ENCODE assay signal across 11 cellular contexts in genomic region chr3:134314588-134315285, GRCh38. TPM values are rescaled to one million over a fixed set of nuclear protein-coding genes. Genes with fewer than 3 reads are reported as not detected.
A peak's percentile ranks its signal among the peaks of the same experiment; 100 is the strongest.
DNase-seq lines count a peak whose midpoint lies in the region; ATAC-seq and TF ChIP-seq lines count a peak whose summit lies in the region.
"Had no signal": no experiment of that assay in that cellular context is flagged by ENCODE, and none has a peak within 500 bp of the region (broad histone marks: within the 10 kb centered on the region; RNA-seq: fewer than 3 reads in every experiment).

No MANE protein-coding gene starts in this region.

- H3K27me3 ChIP-seq in mammary epithelial cell (ENCODE audit: insufficient read depth, low read length), result no peaks in the 10 kb centered on the region
- no peaks in the 10 kb centered on the region for H3K27me3 ChIP-seq in esophagus (ENCODE audit: control insufficient read depth in 1 of 2, insufficient read depth in 2 of 2, low read length in 2 of 2)
- no peaks in the 10 kb centered on the region for H3K27me3 ChIP-seq in neuronal stem cell (ENCODE audit: control insufficient read depth in 3 of 3, insufficient read depth in 3 of 3, low read depth in 1 of 3, low read length in 3 of 3)
- H3K27me3 ChIP-seq in vagina, result no peaks in the 10 kb centered on the region

- ATAC-seq in GM18868 (IDR thresholded peaks at IDR 0.05; ENCODE audit: unreplicated experiment), result no peak
- ATAC-seq: left colon; stimulated activated naive CD8-positive, alpha-beta T cell treated with anti-CD3 and anti-CD28 coated beads, Interleukin-15, amount 100 ng/mL, for 72 hours had no signal

- dilution Hi-C loops in mammary epithelial cell (cut with HindIII; ENCODE audit: low sequenced_read_pairs), result no loop called here

- H3K4me1 ChIP-seq in mammary epithelial cell (ENCODE audit: insufficient read depth, low read length), result peaks cover 63% of the 10 kb centered on the region
- H3K4me1 ChIP-seq in esophagus (ENCODE audit: control insufficient read depth in 2 of 2, insufficient read depth in 2 of 2, low read length in 1 of 2), result peaks cover 14 to 43% of the 10 kb centered on the region in 2 donors
- H3K4me1 ChIP-seq in neuronal stem cell (ENCODE audit: control insufficient read depth in 2 of 2, insufficient read depth in 1 of 2, low read depth in 1 of 2, low read length in 2 of 2), result peaks cover 16 to 25% of the 10 kb centered on the region in 2 donors
- peaks cover 65% of the 10 kb centered on the region for H3K4me1 ChIP-seq in vagina

- no peak overlapping the region for H3K4me2 ChIP-seq in mammary epithelial cell (ENCODE audit: insufficient read depth, low read depth, low read length)
- H3K4me2 ChIP-seq in neuronal stem cell (ENCODE audit: insufficient read depth, low read length, poor library complexity, severe bottlenecking), result no peak overlapping the region

- intact Hi-C loops in MCF 10A (cut with micrococcal nuclease) (no loop called here), mammary epithelial cell (cut with micrococcal nuclease) (no loop called here), vagina (cut with DNase I) (loop anchor here (5.0 kb wide), 2 partner anchors 58 to 148 kb away; partner anchors contain the start of gene AMOTL2)

- POLR2A ChIA-PET in MCF 10A (lab: Yijun Ruan, JAX), result interaction anchor here (0.9 to 3.2 kb wide), 10 partner anchors 8 to 171 kb away, joined by 3 to 18 read pairs (median 6); partner anchors contain the start of genes AMOTL2, ANAPC13 and CEP63

- no peak overlapping the region for H3K14ac ChIP-seq in neuronal stem cell (ENCODE audit: low read length)

- CTCF ChIA-PET in MCF 10A (lab: Yijun Ruan, JAX) (interaction anchor here (0.7 to 13.0 kb wide), 8 partner anchors 15 to 164 kb away, joined by 3 to 444 read pairs (median 4); partner anchors contain the start of gene ANAPC13), mammary epithelial cell (lab: Charles Lee; ENCODE audit: low non-redundant PET) (no interaction called here)

- H2BK15ac ChIP-seq in neuronal stem cell (ENCODE audit: low read length), result peak overlapping the region; percentile 39

- H3K4ac ChIP-seq in neuronal stem cell (ENCODE audit: low read length), result no peak overlapping the region

- peaks cover 47% of the 10 kb centered on the region for H3K4me1 Mint-ChIP-seq in MCF 10A (ENCODE audit: insufficient read depth, unreplicated experiment)

- H3K9me3 ChIP-seq in mammary epithelial cell (replicated peaks; ENCODE audit: insufficient read depth, low read length) (no peaks in the 10 kb centered on the region), esophagus (ENCODE audit: control insufficient read depth in 2 of 2, insufficient read depth in 1 of 2, low read depth in 1 of 2, low read length in 1 of 2) (no peaks in the 10 kb centered on the region), neuronal stem cell (replicated peaks in 1 of 2; ENCODE audit: control insufficient read depth in 2 of 2, insufficient read depth in 1 of 2, low read depth in 1 of 2, low read length in 2 of 2) (no peaks in the 10 kb centered on the region), vagina (no peaks in the 10 kb centered on the region)

- H3K36me3 ChIP-seq in mammary epithelial cell (ENCODE audit: insufficient read depth, low read length) (no peaks in the 10 kb centered on the region), esophagus (ENCODE audit: control insufficient read depth in 2 of 2, insufficient read depth in 2 of 2, low read length in 1 of 2) (no peaks in the 10 kb centered on the region), neuronal stem cell (replicated peaks in 1 of 2; ENCODE audit: control insufficient read depth in 2 of 2, insufficient read depth in 2 of 2, low read length in 2 of 2) (no peaks in the 10 kb centered on the region), vagina (no peaks in the 10 kb centered on the region)

- H2AFZ ChIP-seq in mammary epithelial cell (ENCODE audit: low read depth, low read length), result no peak overlapping the region
- peak overlapping the region; percentile 76 for H2AFZ ChIP-seq in neuronal stem cell (ENCODE audit: low read length)

- in situ Hi-C loops in mammary epithelial cell (cut with MboI; ENCODE audit: low sequenced_read_pairs in 2 of 2), result loop anchor here in 1 of 2 donors (5.0 kb wide), 1 partner anchor 43 kb away; no protein-coding TSS in a partner anchor

- H2BK12ac ChIP-seq in neuronal stem cell (ENCODE audit: low read length), result no peak overlapping the region

- BruUV-seq in MCF 10A (replicated peaks; lab: Mats Ljungman, UMichigan), result no TSS peak
- no TSS peak for BruUV-seq in mammary epithelial cell (replicated peaks; lab: Mats Ljungman, UMichigan)

- 98% methylated on average over 6 of the region's 6 CpGs for WGBS in mammary epithelial cell (ENCODE audit: low coverage, missing lambda C conversion rate)
- WGBS in esophagus, 2 donors, result 74 to 75% methylated on average over 6 of the region's 6 CpGs
- no CpG with 5 or more reads among the region's 6 CpGs for WGBS in neuronal stem cell (ENCODE audit: extremely low coverage in 2 of 2, insufficient read length in 2 of 2, insufficient replicate concordance in 1 of 2), 2 donors

- no peaks in the 10 kb centered on the region for H4K20me1 ChIP-seq in mammary epithelial cell (ENCODE audit: insufficient read depth, low read length)

- H3K9ac ChIP-seq in mammary epithelial cell (ENCODE audit: insufficient read depth, low read length) (no peak overlapping the region), neuronal stem cell (ENCODE audit: low read depth, low read length, poor library complexity) (no peak overlapping the region)

- no peak overlapping the region for H3K23ac ChIP-seq in neuronal stem cell (ENCODE audit: low read depth, low read length, poor library complexity)

- H2BK5ac ChIP-seq in neuronal stem cell (ENCODE audit: low read length), result no peak overlapping the region

- H3K79me2 ChIP-seq in mammary epithelial cell (ENCODE audit: insufficient read depth, low read length), result no peaks in the 10 kb centered on the region

- H4K91ac ChIP-seq in neuronal stem cell (ENCODE audit: low read depth, low read length, poor library complexity), result no peak overlapping the region

- H3K4me3 Mint-ChIP-seq in MCF 10A (ENCODE audit: unreplicated experiment), result no peak overlapping the region
- H3K4me3 Mint-ChIP-seq: stimulated activated naive CD8-positive, alpha-beta T cell treated with anti-CD3 and anti-CD28 coated beads, Interleukin-15, amount 100 ng/mL, for 72 hours had no signal

- TF ChIP-seq CTCF in MCF 10A (IDR thresholded peaks at IDR 0.05; ENCODE audit: unreplicated experiment) (no peak), mammary epithelial cell (conservative IDR thresholded peaks at IDR 0.05 in 1 of 2, IDR thresholded peaks at IDR 0.05 in 1 of 2; ENCODE audit: extremely low read depth in 1 of 2, insufficient read depth in 1 of 2, low read depth in 1 of 2, low read length in 2 of 2) (no peak), vagina (IDR thresholded peaks at IDR 0.05) (no peak)

- H2BK120ac ChIP-seq in neuronal stem cell (ENCODE audit: low read depth, low read length), result no peak overlapping the region

- no peaks in the 10 kb centered on the region for H3K27me3 Mint-ChIP-seq in MCF 10A (ENCODE audit: insufficient read depth, unreplicated experiment)

- peak overlapping the region; percentile 89 for H3K27ac Mint-ChIP-seq in MCF 10A (ENCODE audit: low read depth, unreplicated experiment)
- H3K27ac Mint-ChIP-seq: stimulated activated naive CD8-positive, alpha-beta T cell treated with anti-CD3 and anti-CD28 coated beads, Interleukin-15, amount 100 ng/mL, for 72 hours had no signal

- H3K79me1 ChIP-seq in neuronal stem cell (ENCODE audit: low read depth, low read length), result no peaks in the 10 kb centered on the region

- no peak overlapping the region for H4K8ac ChIP-seq in neuronal stem cell (ENCODE audit: low read depth, low read length)

- H3K9me3 Mint-ChIP-seq in MCF 10A (ENCODE audit: unreplicated experiment), result no peaks in the 10 kb centered on the region
- H3K9me3 Mint-ChIP-seq: stimulated activated naive CD8-positive, alpha-beta T cell treated with anti-CD3 and anti-CD28 coated beads, Interleukin-15, amount 100 ng/mL, for 72 hours had no signal

- H3K18ac ChIP-seq in neuronal stem cell (ENCODE audit: low read length), result peak overlapping the region; percentile 21

- peak; percentile 42 for DNase-seq in MCF 10A (ENCODE audit: unreplicated experiment)
- DNase-seq in mammary epithelial cell, result no peak
- DNase-seq in neuronal stem cell (ENCODE audit: low spot score), result no peak
- DNase-seq in vagina (ENCODE audit: extremely low spot score in 2 of 2), result peak; percentile 55 to 85
- no peak for DNase-seq in activated naive CD4-positive, alpha-beta T cell treated with anti-CD3 and anti-CD28 coated beads, Interleukin-2, amount 50 U/mL, for 16 hours
- DNase-seq in superior temporal gyrus (ENCODE audit: extremely low spot score), result no peak
- DNase-seq: left colon; NCI-H1436 treated with DMSO at 0.1 percent for 48 hours; stimulated activated naive CD8-positive, alpha-beta T cell treated with anti-CD3 and anti-CD28 coated beads, Interleukin-15, amount 100 ng/mL, for 72 hours had no signal

- no peak overlapping the region for H3K27ac ChIP-seq in mammary epithelial cell (ENCODE audit: insufficient read depth, low read depth, low read length)
- H3K27ac ChIP-seq in esophagus (ENCODE audit: low read depth in 2 of 2, low read length in 1 of 2), result peak overlapping the region; percentile 81 to 93
- H3K27ac ChIP-seq in neuronal stem cell (replicated peaks; ENCODE audit: low read length), result no peak overlapping the region
- peak overlapping the region; percentile 80 for H3K27ac ChIP-seq in vagina

- TF ChIP-seq POLR2A in vagina (IDR thresholded peaks at IDR 0.05), result no peak

- H3K4me3 ChIP-seq in mammary epithelial cell (replicated peaks in 1 of 3; ENCODE audit: insufficient read depth in 1 of 3, low read depth in 2 of 3, low read length in 3 of 3), result no peak overlapping the region
- no peak overlapping the region for H3K4me3 ChIP-seq in esophagus (ENCODE audit: low read depth in 1 of 2, low read length in 2 of 2)
- no peak overlapping the region for H3K4me3 ChIP-seq in neuronal stem cell (ENCODE audit: low read length in 2 of 2)
- no peak overlapping the region for H3K4me3 ChIP-seq in vagina

- no peaks in the 10 kb centered on the region for H3K36me3 Mint-ChIP-seq in MCF 10A (ENCODE audit: insufficient read depth, unreplicated experiment)

- H2AK5ac ChIP-seq in neuronal stem cell (ENCODE audit: low read depth, low read length), result peak overlapping the region; percentile 21

RNA-seq across cellular contexts. Expression of gene AMOTL2, which starts 59.5 kb away (rescaled TPM):
- total RNA-seq in MCF 10A (2022) (92.6 and 137 TPM in 2 replicates), mammary epithelial cell (100 to 1,000 TPM; 116 to 144 TPM), vagina (60.6 TPM)
- polyA plus RNA-seq in mammary epithelial cell (47.5 TPM), esophagus (10 to 100 TPM; 21.2 to 23.2 TPM)
- polyA minus RNA-seq in mammary epithelial cell, result 86.1 TPM
- 61.7 TPM for polyA plus RNA-seq in neuronal stem cell (2013, experiment 1 of 2)
- polyA plus RNA-seq in neuronal stem cell (2013, experiment 2 of 2), result 60.5 TPM

Comparison
In these comparisons a context has a peak if more than half of its experiments do, and no peak if none do; other contexts are left out.
1. DNase-seq: peak in MCF 10A (single experiment) and vagina (2 of 2); none in mammary epithelial cell (single experiment), neuronal stem cell (single experiment), activated naive CD4-positive, alpha-beta T cell treated with anti-CD3 and anti-CD28 coated beads, Interleukin-2, amount 50 U/mL, for 16 hours (single experiment) and superior temporal gyrus (single experiment).
2. H3K27ac ChIP-seq: peak in esophagus (2 of 2) and vagina (single experiment); none in mammary epithelial cell (single experiment) and neuronal stem cell (single experiment).